Comparison of ENCODE assay signal across 18 cellular contexts in the genomic region with DNA sequence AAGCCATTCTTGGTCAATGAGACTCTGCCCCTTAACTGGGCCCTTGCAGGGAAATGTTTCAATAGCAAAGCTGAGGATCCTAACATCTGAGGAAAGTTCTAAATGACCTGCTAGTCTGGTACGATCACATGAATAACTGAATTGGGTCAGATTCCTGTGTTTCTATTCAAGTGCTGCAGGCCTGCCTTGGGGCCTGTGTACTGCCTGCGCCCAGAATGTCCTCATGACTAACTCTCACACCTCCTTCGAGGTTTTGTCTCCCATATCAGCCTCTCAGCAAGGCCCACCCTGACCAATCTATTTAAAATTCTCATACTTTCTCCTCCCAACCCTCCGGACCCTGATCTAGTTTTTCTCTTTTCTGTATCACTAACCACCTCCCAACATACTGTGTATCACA. TPM values are rescaled to one million over a fixed set of nuclear protein-coding genes. Genes with fewer than 3 reads are reported as not detected.
DNase-seq lines count a peak whose midpoint lies in the region; ATAC-seq and TF ChIP-seq lines count a peak whose summit lies in the region.
"Had no signal": no experiment of that assay in that cellular context is flagged by ENCODE, and none has a peak within 500 bp of the region (broad histone marks: within the 10 kb centered on the region; RNA-seq: fewer than 3 reads in every experiment).

No MANE protein-coding gene starts in this region.

- H3K27me3 Mint-ChIP-seq in WTC11 (ENCODE audit: low read depth): peaks cover 6% of the 10 kb centered on the region; the same call in 1 of the 2 replicates
- H3K27me3 Mint-ChIP-seq: activated T-helper 17 cell treated with anti-CD3 and anti-CD28 coated beads, Interleukin-2, amount 50 U/mL, for 72 hours; central memory CD8-positive, alpha-beta T cell had no signal

- H3K9me3 ChIP-seq in right atrium auricular region (no peaks in the 10 kb centered on the region), muscle layer of colon (ENCODE audit: low read length) (no peaks in the 10 kb centered on the region), uterus (no peaks in the 10 kb centered on the region)

- H3K4me1 ChIP-seq in right atrium auricular region: peaks cover 0 to 43% of the 10 kb centered on the region in 2 donors
- H3K4me1 ChIP-seq in muscle layer of colon (ENCODE audit: insufficient read depth, low read length): peaks cover 54% of the 10 kb centered on the region
- peaks cover 3 to 5% of the 10 kb centered on the region in 2 donors for H3K4me1 ChIP-seq in uterus

- TF ChIP-seq CTCF in right atrium auricular region (IDR thresholded peaks at IDR 0.05) (no peak), WTC11 (IDR thresholded peaks at IDR 0.05) (no peak), uterus (IDR thresholded peaks at IDR 0.05) (no peak)

- H3K4me3 Mint-ChIP-seq in WTC11: no peak overlapping the region
- H3K4me3 Mint-ChIP-seq: activated T-helper 17 cell treated with anti-CD3 and anti-CD28 coated beads, Interleukin-2, amount 50 U/mL, for 72 hours; central memory CD8-positive, alpha-beta T cell; T-helper 1 cell treated with Interleukin-12 subunit alpha and Interleukin-12 subunit beta and Interleukin-4 antibody, amounts not matched to agents 30 μg/mL and 1 μg/mL, for 36 hours had no signal

- peak overlapping the region; percentile 30 for H3K9ac ChIP-seq in muscle layer of colon (ENCODE audit: low read length)

- ATAC-seq in left ventricle myocardium superior (no peak), WTC11 (no peak), GM18868 (IDR thresholded peaks at IDR 0.05; ENCODE audit: unreplicated experiment) (no peak)
- ATAC-seq: activated T-helper 17 cell treated with anti-CD3 and anti-CD28 coated beads, Interleukin-2, amount 50 U/mL, for 72 hours had no signal

- CTCF ChIA-PET in WTC11 (lab: Charles Lee): interaction anchor here (0.9 kb wide), 1 partner anchor 29 kb away, joined by 4 read pairs; no protein-coding TSS in a partner anchor

- H3K4me3 ChIP-seq in right atrium auricular region (no peak overlapping the region), muscle layer of colon (ENCODE audit: low read depth in 1 of 2, low read length in 2 of 2) (no peak overlapping the region), uterus (no peak overlapping the region), H7 (ENCODE audit: insufficient read depth, low read depth, low read length) (no peak overlapping the region)

- POLR2A ChIA-PET in WTC11 (lab: Charles Lee): interaction anchor here (0.7 kb wide), 1 partner anchor 278 kb away, joined by 3 read pairs; no protein-coding TSS in a partner anchor

- H3K9me3 Mint-ChIP-seq in WTC11: no peaks in the 10 kb centered on the region
- H3K9me3 Mint-ChIP-seq: activated T-helper 17 cell treated with anti-CD3 and anti-CD28 coated beads, Interleukin-2, amount 50 U/mL, for 72 hours; central memory CD8-positive, alpha-beta T cell; T-helper 1 cell treated with Interleukin-12 subunit alpha and Interleukin-12 subunit beta and Interleukin-4 antibody, amounts not matched to agents 30 μg/mL and 1 μg/mL, for 36 hours had no signal

- no peak for TF ChIP-seq POLR2A in uterus (IDR thresholded peaks at IDR 0.05)

- no peaks in the 10 kb centered on the region for H3K36me3 Mint-ChIP-seq in WTC11

- peak overlapping the region; percentile 48 for H3K27ac Mint-ChIP-seq in WTC11
- H3K27ac Mint-ChIP-seq: activated T-helper 17 cell treated with anti-CD3 and anti-CD28 coated beads, Interleukin-2, amount 50 U/mL, for 72 hours; T-helper 1 cell treated with Interleukin-12 subunit alpha and Interleukin-12 subunit beta and Interleukin-4 antibody, amounts not matched to agents 30 μg/mL and 1 μg/mL, for 36 hours had no signal

- H3K27me3 ChIP-seq in right atrium auricular region (no peaks in the 10 kb centered on the region), muscle layer of colon (ENCODE audit: control insufficient read depth in 1 of 2, insufficient read depth in 2 of 2, low read length in 2 of 2) (no peaks in the 10 kb centered on the region), uterus (no peaks in the 10 kb centered on the region), H7 (ENCODE audit: control insufficient read depth, insufficient read depth, low read length) (no peaks in the 10 kb centered on the region; the same call in none of the 2 replicates)

- intact Hi-C loops in left ventricle myocardium superior (cut with micrococcal nuclease): loop anchor here (10.0 kb wide), 1 partner anchor 71 kb away; no protein-coding TSS in a partner anchor
- intact Hi-C loops in uterus (cut with DNase I; ENCODE audit: low total_unique reads): no loop called here

- DNase-seq in right atrium auricular region (ENCODE audit: low spot score) (no peak), left ventricle myocardium superior (no peak), WTC11 (ENCODE audit: low spot score) (no peak), uterus (peak in 1 of 2 donors; percentile 21), H7 (no peak)
- DNase-seq in activated CD4-positive, CD25-positive, alpha-beta regulatory T cell treated with anti-CD3 and anti-CD28 coated beads, Interleukin-2, amount 50 U/mL, for 72 hours: no peak
- DNase-seq: activated CD4-positive, CD25-positive, alpha-beta regulatory T cell; amniotic stem cell; effector CD8-positive, alpha-beta T cell; KBM-7; NCI-H1930; retina; SHP77 had no signal

- H3K27ac ChIP-seq in right atrium auricular region (peak overlapping the region; percentile 36 to 77), muscle layer of colon (ENCODE audit: low read depth, low read length) (peak overlapping the region; percentile 14), uterus (peak overlapping the region; percentile 70 to 87)

- peaks cover 73% of the 10 kb centered on the region for H3K4me1 Mint-ChIP-seq in WTC11

- H3K36me3 ChIP-seq in right atrium auricular region: no peaks in the 10 kb centered on the region
- no peaks in the 10 kb centered on the region for H3K36me3 ChIP-seq in muscle layer of colon (ENCODE audit: insufficient read depth, low read length)
- H3K36me3 ChIP-seq in uterus: no peaks in the 10 kb centered on the region
- no peaks in the 10 kb centered on the region; the same call in 1 of the 2 replicates for H3K36me3 ChIP-seq in H7 (replicated peaks; ENCODE audit: control insufficient read depth, insufficient read depth, low read length)

TF ChIP-seq in WTC11, 78 proteins besides CTCF, POLR2A, EP300 and RAD21 (continues in another document):
- no peak for TF ChIP-seq TEAD1 (CRISPR knock-in tag; IDR thresholded peaks at IDR 0.05)
- TF ChIP-seq, protein P1, sequence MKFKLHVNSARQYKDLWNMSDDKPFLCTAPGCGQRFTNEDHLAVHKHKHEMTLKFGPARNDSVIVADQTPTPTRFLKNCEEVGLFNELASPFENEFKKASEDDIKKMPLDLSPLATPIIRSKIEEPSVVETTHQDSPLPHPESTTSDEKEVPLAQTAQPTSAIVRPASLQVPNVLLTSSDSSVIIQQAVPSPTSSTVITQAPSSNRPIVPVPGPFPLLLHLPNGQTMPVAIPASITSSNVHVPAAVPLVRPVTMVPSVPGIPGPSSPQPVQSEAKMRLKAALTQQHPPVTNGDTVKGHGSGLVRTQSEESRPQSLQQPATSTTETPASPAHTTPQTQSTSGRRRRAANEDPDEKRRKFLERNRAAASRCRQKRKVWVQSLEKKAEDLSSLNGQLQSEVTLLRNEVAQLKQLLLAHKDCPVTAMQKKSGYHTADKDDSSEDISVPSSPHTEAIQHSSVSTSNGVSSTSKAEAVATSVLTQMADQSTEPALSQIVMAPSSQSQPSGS (CRISPR knock-in tag; IDR thresholded peaks at IDR 0.05; ENCODE audit: borderline replicate concordance, low read depth): no peak
- TF ChIP-seq, protein P2, sequence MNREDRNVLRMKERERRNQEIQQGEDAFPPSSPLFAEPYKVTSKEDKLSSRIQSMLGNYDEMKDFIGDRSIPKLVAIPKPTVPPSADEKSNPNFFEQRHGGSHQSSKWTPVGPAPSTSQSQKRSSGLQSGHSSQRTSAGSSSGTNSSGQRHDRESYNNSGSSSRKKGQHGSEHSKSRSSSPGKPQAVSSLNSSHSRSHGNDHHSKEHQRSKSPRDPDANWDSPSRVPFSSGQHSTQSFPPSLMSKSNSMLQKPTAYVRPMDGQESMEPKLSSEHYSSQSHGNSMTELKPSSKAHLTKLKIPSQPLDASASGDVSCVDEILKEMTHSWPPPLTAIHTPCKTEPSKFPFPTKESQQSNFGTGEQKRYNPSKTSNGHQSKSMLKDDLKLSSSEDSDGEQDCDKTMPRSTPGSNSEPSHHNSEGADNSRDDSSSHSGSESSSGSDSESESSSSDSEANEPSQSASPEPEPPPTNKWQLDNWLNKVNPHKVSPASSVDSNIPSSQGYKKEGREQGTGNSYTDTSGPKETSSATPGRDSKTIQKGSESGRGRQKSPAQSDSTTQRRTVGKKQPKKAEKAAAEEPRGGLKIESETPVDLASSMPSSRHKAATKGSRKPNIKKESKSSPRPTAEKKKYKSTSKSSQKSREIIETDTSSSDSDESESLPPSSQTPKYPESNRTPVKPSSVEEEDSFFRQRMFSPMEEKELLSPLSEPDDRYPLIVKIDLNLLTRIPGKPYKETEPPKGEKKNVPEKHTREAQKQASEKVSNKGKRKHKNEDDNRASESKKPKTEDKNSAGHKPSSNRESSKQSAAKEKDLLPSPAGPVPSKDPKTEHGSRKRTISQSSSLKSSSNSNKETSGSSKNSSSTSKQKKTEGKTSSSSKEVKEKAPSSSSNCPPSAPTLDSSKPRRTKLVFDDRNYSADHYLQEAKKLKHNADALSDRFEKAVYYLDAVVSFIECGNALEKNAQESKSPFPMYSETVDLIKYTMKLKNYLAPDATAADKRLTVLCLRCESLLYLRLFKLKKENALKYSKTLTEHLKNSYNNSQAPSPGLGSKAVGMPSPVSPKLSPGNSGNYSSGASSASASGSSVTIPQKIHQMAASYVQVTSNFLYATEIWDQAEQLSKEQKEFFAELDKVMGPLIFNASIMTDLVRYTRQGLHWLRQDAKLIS (CRISPR knock-in tag; IDR thresholded peaks at IDR 0.05; ENCODE audit: borderline replicate concordance): no peak
- no peak for TF ChIP-seq NFE2L1 (CRISPR knock-in tag; IDR thresholded peaks at IDR 0.05)
- no peak for TF ChIP-seq ETV6 (CRISPR knock-in tag; IDR thresholded peaks at IDR 0.05)
- TF ChIP-seq, protein P3, sequence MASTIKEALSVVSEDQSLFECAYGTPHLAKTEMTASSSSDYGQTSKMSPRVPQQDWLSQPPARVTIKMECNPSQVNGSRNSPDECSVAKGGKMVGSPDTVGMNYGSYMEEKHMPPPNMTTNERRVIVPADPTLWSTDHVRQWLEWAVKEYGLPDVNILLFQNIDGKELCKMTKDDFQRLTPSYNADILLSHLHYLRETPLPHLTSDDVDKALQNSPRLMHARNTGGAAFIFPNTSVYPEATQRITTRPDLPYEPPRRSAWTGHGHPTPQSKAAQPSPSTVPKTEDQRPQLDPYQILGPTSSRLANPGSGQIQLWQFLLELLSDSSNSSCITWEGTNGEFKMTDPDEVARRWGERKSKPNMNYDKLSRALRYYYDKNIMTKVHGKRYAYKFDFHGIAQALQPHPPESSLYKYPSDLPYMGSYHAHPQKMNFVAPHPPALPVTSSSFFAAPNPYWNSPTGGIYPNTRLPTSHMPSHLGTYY (CRISPR knock-in tag; IDR thresholded peaks at IDR 0.05): no peak
- no peak for TF ChIP-seq ZNF396 (CRISPR knock-in tag; IDR thresholded peaks at IDR 0.05; ENCODE audit: borderline replicate concordance)
- TF ChIP-seq CREM (CRISPR knock-in tag; IDR thresholded peaks at IDR 0.05): no peak

RNA-seq across cellular contexts. Expression of a gene that starts 4.4 kb away (rescaled TPM):
- 10 to 100 TPM; 13.2 to 18.5 TPM for total RNA-seq in right atrium auricular region
- 23.2 TPM for total RNA-seq in left ventricle myocardium superior
- 11.9 to 19.0 TPM (median 17.0 TPM) in 3 replicates for total RNA-seq in WTC11 (2021)
- total RNA-seq in uterus: 10 to 100 TPM; 27.6 to 58.5 (median 34.4) TPM
- total RNA-seq in H7 (2014; rRNA removed; shearing (Covaris generic)): 11.3 and 13.5 TPM in 2 replicates

Comparison
In these comparisons a context has a peak if more than half of its experiments do, and no peak if none do; other contexts are left out.
1. H3K27ac ChIP-seq: peak in every context shown above with its lines; median percentile 78 in uterus; 56 in right atrium auricular region; 14 in muscle layer of colon.